Comparison of ENCODE assay signal across 9 cellular contexts in genomic region chr1:21933397-21934248, GRCh38. TPM values are rescaled to one million over a fixed set of nuclear protein-coding genes. Genes with fewer than 3 reads are reported as not detected.
A peak's percentile ranks its signal among the peaks of the same experiment; 100 is the strongest.
DNase-seq lines count a peak whose midpoint lies in the region; ATAC-seq, FAIRE-seq and TF ChIP-seq lines count a peak whose summit lies in the region.
"Had no signal": no experiment of that assay in that cellular context is flagged by ENCODE, and none has a peak within 500 bp of the region (broad histone marks: within the 10 kb centered on the region; RNA-seq: fewer than 3 reads in every experiment).

No MANE protein-coding gene starts in this region.

- peak; percentile 86 for DNase-seq in RCC 7860 (ENCODE audit: low spot score)
- DNase-seq in heart right ventricle: peak; percentile 67 to 82
- no peak for DNase-seq in retinal pigment epithelial cell (ENCODE audit: low read depth)
- DNase-seq in NCI-H1694 treated with DMSO at 0.1 percent for 48 hours (lab: John Stamatoyannopoulos, UW): no peak

- no peak overlapping the region for H3K4me3 ChIP-seq in HEK293 (ENCODE audit: low read depth, low read length)
- H3K4me3 ChIP-seq in heart right ventricle: peak overlapping the region in 9 of 10 donors; percentile 57 to 91 (median 76)
- H3K4me3 ChIP-seq in retinal pigment epithelial cell (ENCODE audit: low read length): peak overlapping the region; percentile 5

- intact Hi-C loops in heart right ventricle (cut with DNase I): loop anchor here in 2 of 10 donors (2.0 kb wide), 2 partner anchors 19 to 29 kb away; no protein-coding TSS in a partner anchor

- H3K9me3 ChIP-seq in HEK293 (ENCODE audit: control insufficient read depth, insufficient read depth, low read depth, low read length) (no peaks in the 10 kb centered on the region), heart right ventricle (no peaks in the 10 kb centered on the region)
- H3K9me3 ChIP-seq: neutrophil had no signal

- ATAC-seq in heart right ventricle (peak; percentile 10 to 63 (median 34)), GM21717 (IDR thresholded peaks at IDR 0.05; ENCODE audit: unreplicated experiment) (no peak), HG03354 (IDR thresholded peaks at IDR 0.05; ENCODE audit: poor library complexity, severe bottlenecking, unreplicated experiment) (no peak), GM19328 (IDR thresholded peaks at IDR 0.05; ENCODE audit: unreplicated experiment) (no peak)

- H3K27ac ChIP-seq in HEK293 (ENCODE audit: extremely low read depth, low read depth, low read length) (no peak overlapping the region), heart right ventricle (peak overlapping the region; percentile 89 to 99 (median 94))
- H3K27ac ChIP-seq: neutrophil had no signal

- peak; percentile 71 for FAIRE-seq in RCC 7860 (lab: Jason Lieb, UNC)

- TF ChIP-seq CTCF in HEK293 (tag by site-specific recombination; IDR thresholded peaks at IDR 0.05) (no peak), heart right ventricle (IDR thresholded peaks at IDR 0.05) (no peak), retinal pigment epithelial cell (conservative IDR thresholded peaks at IDR 0.05; ENCODE audit: low read depth, low read length) (no peak)

- H3K27me3 ChIP-seq in heart right ventricle: peaks cover 0 to 9% (median 0%) of the 10 kb centered on the region in 7 donors

- POLR2A ChIA-PET in HEK293 (lab: Yijun Ruan, JAX): interaction anchor here (1.0 kb wide), 1 partner anchor 151 kb away, joined by 3 read pairs; no protein-coding TSS in a partner anchor

- 26 to 34% methylated on average over 19 of the region's 19 CpGs for WGBS in heart right ventricle, 2 donors

- CTCF ChIA-PET in HEK293 (lab: Yijun Ruan, JAX): no interaction called here

- H3K4me1 ChIP-seq in HEK293 (ENCODE audit: control insufficient read depth, insufficient read depth, low read length) (no peaks in the 10 kb centered on the region), heart right ventricle (peaks cover 45 to 91% (median 78%) of the 10 kb centered on the region in 9 donors)

- H3K36me3 ChIP-seq in HEK293 (ENCODE audit: control insufficient read depth in 2 of 2, insufficient read depth in 1 of 2, low read length in 2 of 2): no peaks in the 10 kb centered on the region
- peaks cover 0 to 24% (median 0%) of the 10 kb centered on the region in 9 donors for H3K36me3 ChIP-seq in heart right ventricle
- H3K36me3 ChIP-seq: neutrophil had no signal

TF ChIP-seq in HEK293, 187 proteins besides CTCF, POLR2A, EP300 and RAD21:
- TF ChIP-seq PBX3 (CRISPR knock-in tag; IDR thresholded peaks at IDR 0.05) (no peak), ZNF514 (tag by site-specific recombination; IDR thresholded peaks at IDR 0.05) (no peak), GLIS1 (tag by site-specific recombination; IDR thresholded peaks at IDR 0.05) (peak; percentile 16; the same call in 1 of the 2 replicates), ZFHX2 (tag by site-specific recombination; conservative IDR thresholded peaks at IDR 0.05) (peak; percentile 40), ZNF600 (tag by site-specific recombination; IDR thresholded peaks at IDR 0.05) (peak; percentile 62), PRDM10 (tag by site-specific recombination; IDR thresholded peaks at IDR 0.05) (no peak), ZIC2 (tag by site-specific recombination; IDR thresholded peaks at IDR 0.05) (peak; percentile 75), WT1 (tag by site-specific recombination; IDR thresholded peaks at IDR 0.05) (peak; percentile 45; the same call in 1 of the 2 replicates), SP2 (tag by site-specific recombination; IDR thresholded peaks at IDR 0.05) (peak; percentile 19; the same call in 1 of the 2 replicates)

RNA-seq across cellular contexts. Expression of gene HSPG2, which starts 3.5 kb away (rescaled TPM):
- 100 to 1,000 TPM; 249 to 508 (median 320) TPM for total RNA-seq in heart right ventricle
- 100 to 1,000 TPM; 221 to 276 TPM for polyA plus RNA-seq in heart right ventricle

RNA-seq across cellular contexts. Expression of gene CELA3B, which starts 43.2 kb away (rescaled TPM):
- total RNA-seq in heart right ventricle: 1 to 10 TPM in 7 of 10 donors, not detected in 3; 1.1 to 2.5 (median 1.3) TPM
- polyA plus RNA-seq in heart right ventricle: under 1 TPM in 1 of 2 donors, not detected in 1; 0.13 TPM

Comparison
In these comparisons a context has a peak if more than half of its experiments do, and no peak if none do; other contexts are left out.
1. DNase-seq: peak in RCC 7860 (single experiment) and heart right ventricle (2 of 2); none in retinal pigment epithelial cell (single experiment) and NCI-H1694 treated with DMSO at 0.1 percent for 48 hours (single experiment).
2. ATAC-seq: peak in heart right ventricle (8 of 8); none in GM21717 (single experiment), HG03354 (single experiment) and GM19328 (single experiment).